ENCODE assay signal across 11 cellular contexts in genomic region chr19:45118591-45119355, GRCh38. TPM values are rescaled to one million over a fixed set of nuclear protein-coding genes. Genes with fewer than 3 reads are reported as not detected.
DNase-seq lines count a peak whose midpoint lies in the region; ATAC-seq, FAIRE-seq and TF ChIP-seq lines count a peak whose summit lies in the region.
"Not testable (repeated sequence)": the region's sequence is repeated elsewhere in the genome, so short reads cannot be mapped to it uniquely, and the experiment has no call there.
"Had no signal": no experiment of that assay in that cellular context is flagged by ENCODE, and none has a peak within 500 bp of the region (broad histone marks: within the 10 kb centered on the region; RNA-seq: fewer than 3 reads in every experiment).

No MANE protein-coding gene starts in this region.

- H4K20me1 ChIP-seq in OCI-LY1 (ENCODE audit: insufficient read depth, low read length) = not testable (repeated sequence)

- not testable (repeated sequence) for H2AFZ ChIP-seq in OCI-LY1 (ENCODE audit: low read length)

- not testable (repeated sequence) for H3K27me3 Mint-ChIP-seq in CD4-positive, CD25-positive, alpha-beta regulatory T cell; activated CD8-positive, alpha-beta memory T cell treated with anti-CD3 and anti-CD28 coated beads, Interleukin-2, amount 10 ng/mL, durations not matched to agents 7 days and 5 days; progenitor cell of endocrine pancreas

- not testable (repeated sequence) for H3K79me2 ChIP-seq in OCI-LY1 (ENCODE audit: insufficient read depth, low read length)

- POLR2A ChIA-PET in HEK293T (lab: Yijun Ruan, JAX) = interaction anchor here (1.9 kb wide), 1 partner anchor 27 kb away, joined by 10 read pairs; no protein-coding TSS in a partner anchor

- H3K4me1 ChIP-seq in CD4-positive, CD25-positive, alpha-beta regulatory T cell (ENCODE audit: control insufficient read depth, insufficient read depth, low read length, poor library complexity, severe bottlenecking) = peaks cover 18% of the 10 kb centered on the region
- H3K4me1 ChIP-seq in OCI-LY1 (ENCODE audit: insufficient read depth, low read length, severe bottlenecking) (peaks cover 76% of the 10 kb centered on the region), colonic mucosa (peaks cover 15% of the 10 kb centered on the region)

- not testable (repeated sequence) for DNase-seq in CD4-positive, CD25-positive, alpha-beta regulatory T cell; GM18507 (ENCODE audit: extremely low spot score, insufficient read length, low read depth); HEK293T (ENCODE audit: extremely low spot score); activated CD8-positive, alpha-beta memory T cell treated with anti-CD3 and anti-CD28 coated beads, Interleukin-2, amount 10 ng/mL, durations not matched to agents 7 days and 5 days; progenitor cell of endocrine pancreas (ENCODE audit: low spot score, unreplicated experiment)
- DNase-seq in LHCN-M2 (ENCODE audit: low read depth) (peak; percentile 58), colonic mucosa (peak; percentile 51)

- not testable (repeated sequence) for H3K27ac ChIP-seq in CD4-positive, CD25-positive, alpha-beta regulatory T cell (ENCODE audit: insufficient read depth, low read length, poor library complexity, severe bottlenecking); colonic mucosa
- peak overlapping the region; percentile 84 for H3K27ac ChIP-seq in OCI-LY1 (ENCODE audit: low read depth, low read length, poor library complexity, severe bottlenecking)

- H3K36me3 ChIP-seq in CD4-positive, CD25-positive, alpha-beta regulatory T cell (ENCODE audit: control insufficient read depth, insufficient read depth, low read length); OCI-LY1 (ENCODE audit: insufficient read depth, low read length); colonic mucosa: not testable (repeated sequence)

- H3K9me3 Mint-ChIP-seq in CD4-positive, CD25-positive, alpha-beta regulatory T cell; activated CD8-positive, alpha-beta memory T cell treated with anti-CD3 and anti-CD28 coated beads, Interleukin-2, amount 10 ng/mL, durations not matched to agents 7 days and 5 days (ENCODE audit: low read depth); progenitor cell of endocrine pancreas (ENCODE audit: low read depth): not testable (repeated sequence)

- TF ChIP-seq CTCF in OCI-LY1 (IDR thresholded peaks at IDR 0.05; ENCODE audit: low read length); colonic mucosa (IDR thresholded peaks at IDR 0.05); progenitor cell of endocrine pancreas (IDR thresholded peaks at IDR 0.05; ENCODE audit: unreplicated experiment): not testable (repeated sequence)

- CTCF ChIA-PET in HEK293T (lab: Yijun Ruan, JAX) = not testable (repeated sequence)
- CTCF ChIA-PET in activated CD8-positive, alpha-beta memory T cell treated with anti-CD3 and anti-CD28 coated beads, Interleukin-2, amount 10 ng/mL, durations not matched to agents 7 days and 5 days (lab: Charles Lee) = interaction anchor here (1.2 to 2.6 kb wide), 9 partner anchors 8 to 130 kb away, joined by 3 to 12 read pairs (median 4); no protein-coding TSS in a partner anchor

- H3F3A ChIP-seq in OCI-LY1 (ENCODE audit: insufficient read depth, low read length) = not testable (repeated sequence)

- peak in 1 of 2 donors; percentile 15 for ATAC-seq in CD4-positive, CD25-positive, alpha-beta regulatory T cell (ENCODE audit: low read depth in 2 of 2)
- peak; percentile 32 for ATAC-seq in activated CD8-positive, alpha-beta memory T cell treated with anti-CD3 and anti-CD28 coated beads, Interleukin-2, amount 10 ng/mL, durations not matched to agents 7 days and 5 days

- not testable (repeated sequence) for H3K9me3 ChIP-seq in CD4-positive, CD25-positive, alpha-beta regulatory T cell (ENCODE audit: control insufficient read depth in 2 of 2, low read length in 2 of 2); OCI-LY1 (ENCODE audit: low read length); colonic mucosa

- H3K9ac ChIP-seq in OCI-LY1 (ENCODE audit: low read length) (peak overlapping the region; percentile 19; the same call in 1 of the 2 replicates), colonic mucosa (ENCODE audit: low read depth in 2 of 2, low read length in 2 of 2) (peak overlapping the region; percentile 39 to 61)

- H3K36me3 Mint-ChIP-seq in CD4-positive, CD25-positive, alpha-beta regulatory T cell; activated CD8-positive, alpha-beta memory T cell treated with anti-CD3 and anti-CD28 coated beads, Interleukin-2, amount 10 ng/mL, durations not matched to agents 7 days and 5 days; progenitor cell of endocrine pancreas (ENCODE audit: insufficient read depth): not testable (repeated sequence)

- peak overlapping the region in 2 of 3 donors; percentile 62 to 69 for H3K27ac Mint-ChIP-seq in CD4-positive, CD25-positive, alpha-beta regulatory T cell
- H3K27ac Mint-ChIP-seq in activated CD8-positive, alpha-beta memory T cell treated with anti-CD3 and anti-CD28 coated beads, Interleukin-2, amount 10 ng/mL, durations not matched to agents 7 days and 5 days = peak overlapping the region; percentile 66
- peak overlapping the region; percentile 77 for H3K27ac Mint-ChIP-seq in progenitor cell of endocrine pancreas

- not testable (repeated sequence) for H3K9me2 ChIP-seq in OCI-LY1 (ENCODE audit: low read depth, low read length)

- peak; percentile 60 for FAIRE-seq in GM18507 (lab: Jason Lieb, UNC)

- H3K27me3 ChIP-seq in CD4-positive, CD25-positive, alpha-beta regulatory T cell (ENCODE audit: control insufficient read depth, insufficient read depth, low read length); OCI-LY1 (ENCODE audit: insufficient read depth, low read length); colonic mucosa: not testable (repeated sequence)

- H3K4me2 ChIP-seq in OCI-LY1 (ENCODE audit: low read length) = peak overlapping the region; percentile 49; the same call in 1 of the 2 replicates

- peaks cover 0 to 66% (median 27%) of the 10 kb centered on the region in 4 donors for H3K4me1 Mint-ChIP-seq in CD4-positive, CD25-positive, alpha-beta regulatory T cell
- peaks cover 73% of the 10 kb centered on the region for H3K4me1 Mint-ChIP-seq in activated CD8-positive, alpha-beta memory T cell treated with anti-CD3 and anti-CD28 coated beads, Interleukin-2, amount 10 ng/mL, durations not matched to agents 7 days and 5 days
- peaks cover 14% of the 10 kb centered on the region for H3K4me1 Mint-ChIP-seq in progenitor cell of endocrine pancreas (ENCODE audit: low read depth)

- not testable (repeated sequence) for H3K4me3 ChIP-seq in CD4-positive, CD25-positive, alpha-beta regulatory T cell (ENCODE audit: low read depth, low read length); colonic mucosa
- peak overlapping the region; percentile 9 for H3K4me3 ChIP-seq in OCI-LY1 (ENCODE audit: low read depth, low read length, poor library complexity, severe bottlenecking)

- peak overlapping the region in 3 of 4 donors; percentile 11 to 24 (median 16) for H3K4me3 Mint-ChIP-seq in CD4-positive, CD25-positive, alpha-beta regulatory T cell
- H3K4me3 Mint-ChIP-seq in activated CD8-positive, alpha-beta memory T cell treated with anti-CD3 and anti-CD28 coated beads, Interleukin-2, amount 10 ng/mL, durations not matched to agents 7 days and 5 days = peak overlapping the region; percentile 22
- H3K4me3 Mint-ChIP-seq in progenitor cell of endocrine pancreas (ENCODE audit: low read depth) = not testable (repeated sequence)

- intact Hi-C loops in colonic mucosa (cut with DNase I) = not testable (repeated sequence)

RNA-seq across cellular contexts. Expression of gene PPP1R37, which starts 25.8 kb away (rescaled TPM):
- 17.4 TPM for total RNA-seq in CD4-positive, CD25-positive, alpha-beta regulatory T cell
- polyA plus RNA-seq in CD4-positive, CD25-positive, alpha-beta regulatory T cell = 1 to 10 TPM in 1 of 4 donors, under 1 TPM in 3; 0.61 to 1.0 (median 0.65) TPM
- total RNA-seq in LHCN-M2 (2014; rRNA removed) = 43.9 and 46.2 TPM in 2 replicates
- 22.2 TPM for polyA plus RNA-seq in LHCN-M2 (2012)
- total RNA-seq in activated CD8-positive, alpha-beta memory T cell treated with anti-CD3 and anti-CD28 coated beads, Interleukin-2, amount 10 ng/mL, durations not matched to agents 7 days and 5 days = 10 to 100 TPM; 18.7 to 30.0 TPM
- 10 to 100 TPM; 28.2 to 46.9 TPM for total RNA-seq in colonic mucosa
- 44.8 and 45.8 TPM in 2 replicates for total RNA-seq in progenitor cell of endocrine pancreas

RNA-seq across cellular contexts. Expression of gene GEMIN7, which starts 39.7 kb away (rescaled TPM):
- total RNA-seq in CD4-positive, CD25-positive, alpha-beta regulatory T cell = 6.6 TPM
- 10 to 100 TPM; 64.6 to 93.1 (median 79.7) TPM for polyA plus RNA-seq in CD4-positive, CD25-positive, alpha-beta regulatory T cell
- 27.6 and 44.9 TPM in 2 replicates for total RNA-seq in LHCN-M2 (2014; rRNA removed)
- polyA plus RNA-seq in LHCN-M2 (2012) = 25.0 TPM
- total RNA-seq in activated CD8-positive, alpha-beta memory T cell treated with anti-CD3 and anti-CD28 coated beads, Interleukin-2, amount 10 ng/mL, durations not matched to agents 7 days and 5 days = 10 to 100 TPM; 26.2 to 34.4 TPM
- 10 to 100 TPM; 22.4 to 37.5 TPM for total RNA-seq in colonic mucosa
- 29.8 and 39.4 TPM in 2 replicates for total RNA-seq in progenitor cell of endocrine pancreas

RNA-seq across cellular contexts. Expression of gene NKPD1, which starts 42.0 kb away (rescaled TPM):
- total RNA-seq in CD4-positive, CD25-positive, alpha-beta regulatory T cell = 0.72 TPM
- polyA plus RNA-seq in CD4-positive, CD25-positive, alpha-beta regulatory T cell = under 1 TPM; 0.05 to 0.28 (median 0.15) TPM
- 0.06 TPM in 1 of 2 replicates, not detected in the other for total RNA-seq in LHCN-M2 (2014; rRNA removed)
- 0.02 TPM for polyA plus RNA-seq in LHCN-M2 (2012)
- under 1 TPM; 0.14 to 0.18 TPM for total RNA-seq in activated CD8-positive, alpha-beta memory T cell treated with anti-CD3 and anti-CD28 coated beads, Interleukin-2, amount 10 ng/mL, durations not matched to agents 7 days and 5 days
- under 1 TPM in 1 of 2 donors, not detected in 1; 0.07 TPM for total RNA-seq in colonic mucosa
- total RNA-seq in progenitor cell of endocrine pancreas = 0.34 and 0.53 TPM in 2 replicates
- total RNA-seq: HepG2, left lobe of liver had no signal

RNA-seq across cellular contexts. Expression of gene ZNF296, which starts 42.5 kb away (rescaled TPM):
- total RNA-seq in CD4-positive, CD25-positive, alpha-beta regulatory T cell = 3.0 TPM
- polyA plus RNA-seq in CD4-positive, CD25-positive, alpha-beta regulatory T cell = 1 to 10 TPM; 1.8 to 2.5 (median 2.0) TPM
- total RNA-seq in LHCN-M2 (2014; rRNA removed) = not detected in 2 replicates
- 0.07 TPM for polyA plus RNA-seq in LHCN-M2 (2012)
- 1 to 10 TPM; 5.3 to 9.5 TPM for total RNA-seq in activated CD8-positive, alpha-beta memory T cell treated with anti-CD3 and anti-CD28 coated beads, Interleukin-2, amount 10 ng/mL, durations not matched to agents 7 days and 5 days
- 1 to 10 TPM; 3.4 to 7.0 TPM for total RNA-seq in colonic mucosa
- 1.1 and 1.3 TPM in 2 replicates for total RNA-seq in progenitor cell of endocrine pancreas
- total RNA-seq: H4 had no signal

RNA-seq across cellular contexts. Expression of gene TRAPPC6A, which starts 59.3 kb away (rescaled TPM):
- 54.7 TPM for total RNA-seq in CD4-positive, CD25-positive, alpha-beta regulatory T cell
- 100 to 1,000 TPM; 161 to 182 (median 171) TPM for polyA plus RNA-seq in CD4-positive, CD25-positive, alpha-beta regulatory T cell
- total RNA-seq in LHCN-M2 (2014; rRNA removed) (5.3 and 10.4 TPM in 2 replicates), colonic mucosa (10 to 100 TPM; 17.2 to 35.2 TPM), progenitor cell of endocrine pancreas (40.4 and 43.8 TPM in 2 replicates)
- polyA plus RNA-seq in LHCN-M2 (2012) = 16.1 TPM
- total RNA-seq in activated CD8-positive, alpha-beta memory T cell treated with anti-CD3 and anti-CD28 coated beads, Interleukin-2, amount 10 ng/mL, durations not matched to agents 7 days and 5 days = 10 to 100 TPM; 50.3 to 50.6 TPM
